Comparison of ENCODE assay signal across 11 cellular contexts in genomic region chr11:115660072-115660805, GRCh38.
DNase-seq lines count a peak whose midpoint lies in the region; ATAC-seq and TF ChIP-seq lines count a peak whose summit lies in the region.
"Had no signal": no experiment of that assay in that cellular context is flagged by ENCODE, and none has a peak within 500 bp of the region (broad histone marks: within the 10 kb centered on the region; RNA-seq: fewer than 3 reads in every experiment).

No MANE protein-coding gene starts in this region.

- peak overlapping the region; percentile 76 for H3K4me3 Mint-ChIP-seq in glutamatergic neuron (ENCODE audit: unreplicated experiment)
- H3K4me3 Mint-ChIP-seq in nephron progenitor cell = peak overlapping the region; percentile 83
- H3K4me3 Mint-ChIP-seq in activated T-cell treated with anti-CD3 and anti-CD28 coated beads, Interleukin-2, amount 50 U/mL, for 72 hours = no peak overlapping the region

- H3K36me3 ChIP-seq in colonic mucosa = no peaks in the 10 kb centered on the region
- H3K36me3 ChIP-seq: BLaER1 treated with 17β-estradiol and CSF1 and Interleukin-3, amounts not matched to agents 10 nM and 100 nM had no signal

- H3K27me3 Mint-ChIP-seq in glutamatergic neuron (ENCODE audit: unreplicated experiment) (peaks cover 7% of the 10 kb centered on the region), nephron progenitor cell (ENCODE audit: low read depth, poor library complexity) (peaks cover 9% of the 10 kb centered on the region)
- peaks cover 30% of the 10 kb centered on the region for H3K27me3 Mint-ChIP-seq in activated T-cell treated with anti-CD3 and anti-CD28 coated beads, Interleukin-2, amount 50 U/mL, for 72 hours (ENCODE audit: low read depth)

- POLR2A ChIA-PET in GM10248 (lab: Yijun Ruan, JAX) = no interaction called here

- no peak overlapping the region for H3K27ac ChIP-seq in colonic mucosa
- H3K27ac ChIP-seq: BLaER1 treated with 17β-estradiol and CSF1 and Interleukin-3, amounts not matched to agents 10 nM and 100 nM had no signal

- intact Hi-C loops in colonic mucosa (cut with DNase I) = no loop called here

- H3K27ac Mint-ChIP-seq in glutamatergic neuron (ENCODE audit: unreplicated experiment) = peak overlapping the region; percentile 83
- no peak overlapping the region for H3K27ac Mint-ChIP-seq in nephron progenitor cell
- no peak overlapping the region for H3K27ac Mint-ChIP-seq in activated T-cell treated with anti-CD3 and anti-CD28 coated beads, Interleukin-2, amount 50 U/mL, for 72 hours

- peak; percentile 39 for DNase-seq in DMS79 treated with DMSO at 0.1 percent for 48 hours (lab: John Stamatoyannopoulos, UW)
- DNase-seq in NCI-H524 treated with DMSO at 0.1 percent for 48 hours (lab: John Stamatoyannopoulos, UW) = peak; percentile 71
- peak; percentile 59 for DNase-seq in glutamatergic neuron
- DNase-seq in nephron progenitor cell = peak; percentile 43
- no peak for DNase-seq in activated T-cell treated with anti-CD3 and anti-CD28 coated beads, Interleukin-2, amount 50 U/mL, for 72 hours
- DNase-seq in GM10248 (ENCODE audit: extremely low spot score) = no peak
- no peak for DNase-seq in colonic mucosa
- DNase-seq in cerebellum (ENCODE audit: low spot score) = no peak
- DNase-seq: NCI-H446, SW 1271 had no signal

- no peak overlapping the region for H3K9ac ChIP-seq in colonic mucosa (ENCODE audit: low read depth in 2 of 2, low read length in 2 of 2)
- H3K9ac ChIP-seq: BLaER1 treated with 17β-estradiol and CSF1 and Interleukin-3, amounts not matched to agents 10 nM and 100 nM had no signal

- ATAC-seq in activated T-cell treated with anti-CD3 and anti-CD28 coated beads, Interleukin-2, amount 50 U/mL, for 72 hours (replicated peaks in 1 of 2) = no peak

- H3K27me3 ChIP-seq in colonic mucosa = peaks cover 28% of the 10 kb centered on the region
- H3K27me3 ChIP-seq: BLaER1 treated with 17β-estradiol and CSF1 and Interleukin-3, amounts not matched to agents 10 nM and 100 nM had no signal

- H3K4me1 Mint-ChIP-seq in glutamatergic neuron (ENCODE audit: low read depth, unreplicated experiment) (peaks cover 36% of the 10 kb centered on the region), nephron progenitor cell (peaks cover 42% of the 10 kb centered on the region)
- no peaks in the 10 kb centered on the region for H3K4me1 Mint-ChIP-seq in activated T-cell treated with anti-CD3 and anti-CD28 coated beads, Interleukin-2, amount 50 U/mL, for 72 hours (ENCODE audit: low read depth)

- H3K9me3 ChIP-seq in colonic mucosa = no peaks in the 10 kb centered on the region

- H3K4me3 ChIP-seq in colonic mucosa = no peak overlapping the region
- H3K4me3 ChIP-seq: BLaER1 treated with 17β-estradiol and CSF1 and Interleukin-3, amounts not matched to agents 10 nM and 100 nM had no signal

- CTCF ChIA-PET in GM10248 (lab: Yijun Ruan, JAX) = interaction anchor here (1.0 kb wide), 1 partner anchor 21 kb away, joined by 3 read pairs; no protein-coding TSS in a partner anchor

- H3K9me3 Mint-ChIP-seq in glutamatergic neuron (ENCODE audit: unreplicated experiment) (peaks cover 5% of the 10 kb centered on the region), nephron progenitor cell (peaks cover 10% of the 10 kb centered on the region)
- H3K9me3 Mint-ChIP-seq in activated T-cell treated with anti-CD3 and anti-CD28 coated beads, Interleukin-2, amount 50 U/mL, for 72 hours = no peaks in the 10 kb centered on the region

- TF ChIP-seq CTCF in glutamatergic neuron (IDR thresholded peaks at IDR 0.05; ENCODE audit: partially characterized antibody, unreplicated experiment) (no peak), nephron progenitor cell (IDR thresholded peaks at IDR 0.05) (no peak), GM10248 (IDR thresholded peaks at IDR 0.05; ENCODE audit: control extremely low read depth, extremely low read depth, low read depth, missing control alignments) (no peak), colonic mucosa (IDR thresholded peaks at IDR 0.05) (no peak)

- no peaks in the 10 kb centered on the region for H3K36me3 Mint-ChIP-seq in glutamatergic neuron (ENCODE audit: unreplicated experiment)
- peaks cover 5% of the 10 kb centered on the region for H3K36me3 Mint-ChIP-seq in nephron progenitor cell (ENCODE audit: low read depth)
- H3K36me3 Mint-ChIP-seq in activated T-cell treated with anti-CD3 and anti-CD28 coated beads, Interleukin-2, amount 50 U/mL, for 72 hours (ENCODE audit: insufficient read depth in 2 of 2) = no peaks in the 10 kb centered on the region

- H3K4me1 ChIP-seq in colonic mucosa = no peaks in the 10 kb centered on the region
- H3K4me1 ChIP-seq: BLaER1 treated with 17β-estradiol and CSF1 and Interleukin-3, amounts not matched to agents 10 nM and 100 nM had no signal

Comparison
In these comparisons a context has a peak if more than half of its experiments do, and no peak if none do; other contexts are left out.
1. DNase-seq: peak in DMS79 treated with DMSO at 0.1 percent for 48 hours (single experiment), NCI-H524 treated with DMSO at 0.1 percent for 48 hours (single experiment), glutamatergic neuron (single experiment) and nephron progenitor cell (single experiment); none in activated T-cell treated with anti-CD3 and anti-CD28 coated beads, Interleukin-2, amount 50 U/mL, for 72 hours (0 of 2), GM10248 (single experiment), colonic mucosa (single experiment) and cerebellum (single experiment).
2. H3K4me3 Mint-ChIP-seq: peak in glutamatergic neuron (single experiment) and nephron progenitor cell (single experiment); none in activated T-cell treated with anti-CD3 and anti-CD28 coated beads, Interleukin-2, amount 50 U/mL, for 72 hours (0 of 2).